Comparison of ENCODE assay signal across 8 cellular contexts in the genomic region with DNA sequence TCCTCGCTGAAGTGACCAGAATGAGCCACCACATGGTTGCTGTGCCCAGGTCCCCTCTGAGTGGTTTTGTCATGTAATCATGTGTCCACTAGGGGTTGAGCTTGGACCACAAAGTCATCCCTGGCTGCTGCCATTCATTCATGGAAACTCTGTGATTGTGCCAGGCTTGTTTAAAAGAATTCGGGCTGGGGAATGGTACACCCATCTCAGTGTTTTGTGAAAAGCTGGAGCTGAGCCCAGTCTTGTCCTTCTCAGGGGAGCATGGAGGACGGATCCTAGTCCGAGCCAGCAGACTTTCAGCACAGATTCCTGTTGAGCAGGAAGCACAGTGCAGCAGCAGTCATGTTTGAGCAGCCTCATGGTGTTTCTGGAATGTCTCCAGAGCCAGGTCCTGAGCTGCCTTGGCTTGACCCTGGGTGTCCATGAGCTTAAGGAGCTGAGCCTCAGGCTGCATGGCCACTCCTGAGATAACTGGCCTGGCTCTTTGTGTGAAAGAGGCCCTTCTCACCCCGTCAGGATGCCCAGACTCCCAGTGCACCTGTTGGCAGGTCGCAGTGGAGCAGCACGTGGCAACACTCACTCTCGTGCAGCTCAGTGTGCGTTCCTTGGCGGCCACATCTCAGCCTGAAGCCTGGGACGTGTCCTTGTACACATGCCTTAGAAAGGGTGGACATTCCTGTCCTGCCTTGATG.
A peak's percentile ranks its signal among the peaks of the same experiment; 100 is the strongest.
DNase-seq lines count a peak whose midpoint lies in the region; ATAC-seq and TF ChIP-seq lines count a peak whose summit lies in the region.

No MANE protein-coding gene starts in this region.

- H3K9me3 ChIP-seq in OCI-LY3 (ENCODE audit: insufficient read depth, low read length), result no peaks in the 10 kb centered on the region
- no peaks in the 10 kb centered on the region for H3K9me3 ChIP-seq in left lung
- H3K9me3 ChIP-seq in thyroid gland, result no peaks in the 10 kb centered on the region

- TF ChIP-seq POLR2A in thyroid gland (IDR thresholded peaks at IDR 0.05), result peak in 1 of 2 donors; percentile 29

- ATAC-seq in left lung (peak; percentile 94), HG03378 (IDR thresholded peaks at IDR 0.05; ENCODE audit: unreplicated experiment) (no peak)

- H3K27me3 ChIP-seq in OCI-LY3 (ENCODE audit: low read depth, low read length), result no peaks in the 10 kb centered on the region
- no peaks in the 10 kb centered on the region for H3K27me3 ChIP-seq in left lung
- H3K27me3 ChIP-seq in thyroid gland, result no peaks in the 10 kb centered on the region

- H3K79me2 ChIP-seq in OCI-LY3 (ENCODE audit: low read length), result no peaks in the 10 kb centered on the region

- 15 to 17% methylated on average over 10 to 11 of the region's 11 CpGs for WGBS in thyroid gland, 2 donors

- H3K4me2 ChIP-seq in OCI-LY3 (ENCODE audit: low read length), result no peak overlapping the region

- H3K36me3 ChIP-seq in OCI-LY3 (replicated peaks; ENCODE audit: low read depth, low read length), result no peaks in the 10 kb centered on the region
- H3K36me3 ChIP-seq in left lung, result no peaks in the 10 kb centered on the region
- no peaks in the 10 kb centered on the region for H3K36me3 ChIP-seq in thyroid gland

- DNase-seq in DMS53 (lab: John Stamatoyannopoulos, UW) (peak; percentile 82), HuH-7 (ENCODE audit: low spot score) (peak; percentile 81), coronary artery (ENCODE audit: low spot score) (peak; percentile 90), left lung (peak in 1 of 2 donors; percentile 47), thyroid gland (peak; percentile 97), OCI-M2 (lab: John Stamatoyannopoulos, UW; ENCODE audit: unreplicated experiment) (no peak)

- no peaks in the 10 kb centered on the region for H4K20me1 ChIP-seq in OCI-LY3 (ENCODE audit: insufficient read depth, low read length)

- no peak overlapping the region for H3K9ac ChIP-seq in OCI-LY3 (ENCODE audit: low read length)

- H3K4me3 ChIP-seq in OCI-LY3 (ENCODE audit: low read length) (no peak overlapping the region), coronary artery (no peak overlapping the region), left lung (no peak overlapping the region), thyroid gland (replicated peaks in 1 of 3) (no peak overlapping the region)

- intact Hi-C loops in left lung (cut with DNase I), result loop anchor here in 1 of 2 donors (10.0 kb wide), 2 partner anchors 263 to 303 kb away; partner anchors contain the start of gene TPM1
- intact Hi-C loops in thyroid gland (cut with DNase I), result loop anchor here (5.0 kb wide), 2 partner anchors 265 to 310 kb away; no protein-coding TSS in a partner anchor

- no peak overlapping the region for H2AFZ ChIP-seq in OCI-LY3 (ENCODE audit: low read depth, low read length)

- no peak overlapping the region for H3K27ac ChIP-seq in OCI-LY3 (ENCODE audit: low read length)
- H3K27ac ChIP-seq in coronary artery, result peak overlapping the region in 1 of 2 donors; percentile 75
- no peak overlapping the region for H3K27ac ChIP-seq in left lung
- H3K27ac ChIP-seq in thyroid gland, result peak overlapping the region; percentile 74 to 85 (median 81)

- peak; percentile 48 for TF ChIP-seq CTCF in OCI-LY3 (IDR thresholded peaks at IDR 0.05; ENCODE audit: low read depth, low read length)
- peak; percentile 47 for TF ChIP-seq CTCF in coronary artery (IDR thresholded peaks at IDR 0.05)
- peak; percentile 42 to 49 for TF ChIP-seq CTCF in left lung (IDR thresholded peaks at IDR 0.05)
- TF ChIP-seq CTCF in thyroid gland (IDR thresholded peaks at IDR 0.05), result peak; percentile 30 to 97 (median 74)

- H3K4me1 ChIP-seq in OCI-LY3 (ENCODE audit: low read length), result no peaks in the 10 kb centered on the region
- peaks cover 0 to 9% of the 10 kb centered on the region in 2 donors for H3K4me1 ChIP-seq in left lung
- peaks cover 30 to 35% of the 10 kb centered on the region in 2 donors for H3K4me1 ChIP-seq in thyroid gland

Comparison
In these comparisons a context has a peak if more than half of its experiments do, and no peak if none do; other contexts are left out.
1. H3K27ac ChIP-seq: peak in thyroid gland (3 of 3); none in OCI-LY3 (single experiment) and left lung (0 of 2).
2. Peak in every context shown above with its lines, with median percentiles within 50 percentile points of each other: CTCF ChIP-seq.